16 cellular contexts compared by ENCODE assay signal in genomic region chr3:71264840-71265239, GRCh38.
A peak's percentile ranks its signal among the peaks of the same experiment; 100 is the strongest.
DNase-seq lines count a peak whose midpoint lies in the region; ATAC-seq and TF ChIP-seq lines count a peak whose summit lies in the region.
"Had no signal": no experiment of that assay in that cellular context is flagged by ENCODE, and none has a peak within 500 bp of the region (broad histone marks: within the 10 kb centered on the region; RNA-seq: fewer than 3 reads in every experiment).

No MANE protein-coding gene starts in this region.

- H3K4me3 Mint-ChIP-seq in activated T-cell treated with anti-CD3 and anti-CD28 coated beads, Interleukin-2, amount 50 U/mL, for 72 hours: peak overlapping the region; percentile 29 to 70
- H3K4me3 Mint-ChIP-seq in activated T-helper 17 cell treated with anti-CD3 and anti-CD28 coated beads, Interleukin-2, amount 50 U/mL, for 72 hours: peak overlapping the region; percentile 6
- no peak overlapping the region for H3K4me3 Mint-ChIP-seq in mesothelial cell of epicardium
- H3K4me3 Mint-ChIP-seq in stimulated activated naive CD8-positive, alpha-beta T cell treated with anti-CD3 and anti-CD28 coated beads, Interleukin-15, amount 100 ng/mL, for 72 hours: peak overlapping the region; percentile 57 to 59

- no peaks in the 10 kb centered on the region for H3K27me3 Mint-ChIP-seq in activated T-cell treated with anti-CD3 and anti-CD28 coated beads, Interleukin-2, amount 50 U/mL, for 72 hours (ENCODE audit: low read depth)
- H3K27me3 Mint-ChIP-seq in activated T-helper 17 cell treated with anti-CD3 and anti-CD28 coated beads, Interleukin-2, amount 50 U/mL, for 72 hours: no peaks in the 10 kb centered on the region
- no peaks in the 10 kb centered on the region for H3K27me3 Mint-ChIP-seq in mesothelial cell of epicardium (ENCODE audit: low read depth)
- no peaks in the 10 kb centered on the region for H3K27me3 Mint-ChIP-seq in stimulated activated naive CD8-positive, alpha-beta T cell treated with anti-CD3 and anti-CD28 coated beads, Interleukin-15, amount 100 ng/mL, for 72 hours

- no peaks in the 10 kb centered on the region for H3K9me3 Mint-ChIP-seq in activated T-cell treated with anti-CD3 and anti-CD28 coated beads, Interleukin-2, amount 50 U/mL, for 72 hours
- H3K9me3 Mint-ChIP-seq in activated T-helper 17 cell treated with anti-CD3 and anti-CD28 coated beads, Interleukin-2, amount 50 U/mL, for 72 hours: no peaks in the 10 kb centered on the region
- H3K9me3 Mint-ChIP-seq in mesothelial cell of epicardium: peaks cover 6% of the 10 kb centered on the region
- H3K9me3 Mint-ChIP-seq in stimulated activated naive CD8-positive, alpha-beta T cell treated with anti-CD3 and anti-CD28 coated beads, Interleukin-15, amount 100 ng/mL, for 72 hours: no peaks in the 10 kb centered on the region

- in situ Hi-C loops in ACHN (cut with HindIII; ENCODE audit: low pct_ligation_motif_present, low pct_unique_long_range_greater_than_20kb, low sequenced_read_pairs): no loop called here

- ATAC-seq in activated T-cell treated with anti-CD3 and anti-CD28 coated beads, Interleukin-2, amount 50 U/mL, for 72 hours (replicated peaks in 1 of 2): peak; percentile 65 to 73
- ATAC-seq in activated T-helper 17 cell treated with anti-CD3 and anti-CD28 coated beads, Interleukin-2, amount 50 U/mL, for 72 hours (replicated peaks): peak; percentile 58
- peak; percentile 71 for ATAC-seq in stimulated activated naive CD8-positive, alpha-beta T cell treated with anti-CD3 and anti-CD28 coated beads, Interleukin-15, amount 100 ng/mL, for 72 hours
- ATAC-seq in GM19351 (IDR thresholded peaks at IDR 0.05; ENCODE audit: unreplicated experiment): no peak

- DNase-seq in activated T-cell treated with anti-CD3 and anti-CD28 coated beads, Interleukin-2, amount 50 U/mL, for 72 hours: no peak
- DNase-seq in activated T-cell treated with anti-CD3 and anti-CD28 coated beads for 4 hours (no peak), mesothelial cell of epicardium (ENCODE audit: low spot score in 2 of 2, unreplicated experiment in 2 of 2) (no peak), ACHN (no peak), hippocampal formation (lab: John Stamatoyannopoulos, UW) (no peak)
- no peak for DNase-seq in stimulated activated naive CD8-positive, alpha-beta T cell treated with anti-CD3 and anti-CD28 coated beads, Interleukin-15, amount 100 ng/mL, for 72 hours
- DNase-seq: dorsolateral prefrontal cortex, HCEC 1CT, kidney, lower lobe of right lung, NCI-H1092 treated with DMSO at 0.1 percent for 48 hours, NCI-H1930, NCI-H226, T-helper 1 cell had no signal

- TF ChIP-seq CTCF in mesothelial cell of epicardium (IDR thresholded peaks at IDR 0.05; ENCODE audit: unreplicated experiment): no peak

- peak overlapping the region; percentile 48 for H3K27ac Mint-ChIP-seq in activated T-cell treated with anti-CD3 and anti-CD28 coated beads, Interleukin-2, amount 50 U/mL, for 72 hours
- H3K27ac Mint-ChIP-seq in activated T-helper 17 cell treated with anti-CD3 and anti-CD28 coated beads, Interleukin-2, amount 50 U/mL, for 72 hours: peak overlapping the region; percentile 68
- H3K27ac Mint-ChIP-seq in mesothelial cell of epicardium: peak overlapping the region; percentile 36
- peak overlapping the region; percentile 44 to 72 for H3K27ac Mint-ChIP-seq in stimulated activated naive CD8-positive, alpha-beta T cell treated with anti-CD3 and anti-CD28 coated beads, Interleukin-15, amount 100 ng/mL, for 72 hours

- peaks cover 81% of the 10 kb centered on the region for H3K4me1 Mint-ChIP-seq in activated T-cell treated with anti-CD3 and anti-CD28 coated beads, Interleukin-2, amount 50 U/mL, for 72 hours (ENCODE audit: low read depth)
- H3K4me1 Mint-ChIP-seq in activated T-helper 17 cell treated with anti-CD3 and anti-CD28 coated beads, Interleukin-2, amount 50 U/mL, for 72 hours: peaks cover 23% of the 10 kb centered on the region
- peaks cover 16% of the 10 kb centered on the region for H3K4me1 Mint-ChIP-seq in mesothelial cell of epicardium
- H3K4me1 Mint-ChIP-seq in stimulated activated naive CD8-positive, alpha-beta T cell treated with anti-CD3 and anti-CD28 coated beads, Interleukin-15, amount 100 ng/mL, for 72 hours: peaks cover 79% of the 10 kb centered on the region

- H3K36me3 Mint-ChIP-seq in activated T-cell treated with anti-CD3 and anti-CD28 coated beads, Interleukin-2, amount 50 U/mL, for 72 hours (ENCODE audit: insufficient read depth in 2 of 2): peaks cover 5 to 10% of the 10 kb centered on the region in 2 donors
- peaks cover 34% of the 10 kb centered on the region for H3K36me3 Mint-ChIP-seq in activated T-helper 17 cell treated with anti-CD3 and anti-CD28 coated beads, Interleukin-2, amount 50 U/mL, for 72 hours (ENCODE audit: low read depth)
- peaks cover 9% of the 10 kb centered on the region for H3K36me3 Mint-ChIP-seq in mesothelial cell of epicardium
